1 cellular context compared by ENCODE assay signal in the genomic region with DNA sequence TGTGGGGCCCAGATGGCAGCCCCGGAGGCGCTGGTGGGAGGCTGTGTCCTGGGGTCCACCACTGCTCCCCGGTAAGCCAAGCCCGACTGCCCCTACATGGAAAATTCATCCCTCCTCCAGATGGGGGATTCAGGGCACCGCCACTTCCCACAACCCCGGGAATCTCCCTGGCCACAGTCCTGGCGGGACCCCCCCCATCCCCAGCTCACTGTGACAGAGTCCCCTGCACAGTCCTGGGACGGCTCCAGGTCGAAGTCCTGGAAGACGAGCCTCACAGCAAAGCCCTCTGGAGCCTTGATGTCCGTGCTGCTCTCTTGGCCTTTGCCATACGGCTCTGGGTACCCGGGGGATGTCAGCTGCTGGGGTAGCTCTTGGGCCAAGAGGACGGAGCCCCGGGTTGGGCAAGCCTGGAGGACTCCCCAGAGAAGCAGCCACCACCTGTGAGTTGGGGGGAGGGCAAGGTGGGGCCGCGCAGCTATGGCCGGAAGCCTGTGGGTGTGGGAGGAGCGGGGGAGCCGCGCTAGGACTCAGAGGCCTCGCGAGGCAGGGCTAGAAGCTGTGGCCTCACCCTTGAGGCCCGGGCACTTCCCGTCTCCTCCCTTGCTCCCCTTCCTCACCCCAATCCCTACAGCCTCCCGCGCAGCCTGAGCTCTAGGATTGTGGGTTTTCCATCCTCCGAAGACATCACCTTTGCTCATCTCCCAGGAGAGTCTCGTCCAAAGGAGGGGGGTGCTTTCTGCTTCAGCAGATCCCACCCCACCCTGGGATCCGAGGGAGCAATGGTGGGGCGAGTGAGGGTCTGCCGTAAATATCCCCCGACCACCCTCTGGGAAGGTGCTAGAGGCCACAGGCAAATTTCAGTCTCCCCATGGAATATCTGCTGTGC.
A peak's percentile ranks its signal among the peaks of the same experiment; 100 is the strongest.
TF ChIP-seq lines count a peak whose summit lies in the region.

No MANE protein-coding gene starts in this region.

TF ChIP-seq in HepG2, 621 proteins besides CTCF, POLR2A, EP300 and RAD21 (continued from another document and continues in another):
- TF ChIP-seq ZFP36L2 (CRISPR knock-in tag; IDR thresholded peaks at IDR 0.05) = no peak
- peak in 1 of 2 experiments; percentile 13; a peak in 1 of 4 replicates for TF ChIP-seq KLF16 (CRISPR knock-in tag; IDR thresholded peaks at IDR 0.05)
- no peak; the same call in 1 of the 2 replicates for TF ChIP-seq ZNF431 (CRISPR knock-in tag; IDR thresholded peaks at IDR 0.05; ENCODE audit: borderline replicate concordance, low read depth)
- TF ChIP-seq CEBPZ (IDR thresholded peaks at IDR 0.05; ENCODE audit: low read length) = no peak
- no peak for TF ChIP-seq JDP2 (CRISPR knock-in tag; IDR thresholded peaks at IDR 0.05; ENCODE audit: borderline replicate concordance)
- TF ChIP-seq ERF (CRISPR knock-in tag; IDR thresholded peaks at IDR 0.05) = peak; percentile 53; the same call in 1 of the 2 replicates
- no peak for TF ChIP-seq CCAR2 (optimal IDR thresholded peaks at IDR 0.05; ENCODE audit: low read depth, low read length)
- no peak for TF ChIP-seq ZNF569 (CRISPR knock-in tag; IDR thresholded peaks at IDR 0.05; ENCODE audit: borderline replicate concordance)
- TF ChIP-seq STAT6 (CRISPR knock-in tag; IDR thresholded peaks at IDR 0.05; ENCODE audit: borderline replicate concordance) = 0 out of 2 replicates have a peak, but pooled peaks have one; percentile 26
- TF ChIP-seq ZBTB40 (IDR thresholded peaks at IDR 0.05) = no peak
- TF ChIP-seq ZBTB40 (CRISPR knock-in tag; IDR thresholded peaks at IDR 0.05) = no peak
- TF ChIP-seq HOXA9 (CRISPR knock-in tag; IDR thresholded peaks at IDR 0.05; ENCODE audit: borderline replicate concordance) = no peak
- TF ChIP-seq SRSF4 (IDR thresholded peaks at IDR 0.05; ENCODE audit: low read depth, low read length, poor library complexity, severe bottlenecking) = no peak
- TF ChIP-seq SRSF1 (optimal IDR thresholded peaks at IDR 0.05; ENCODE audit: low read depth, low read length) = peak; percentile 69
- no peak for TF ChIP-seq PAWR (CRISPR knock-in tag; IDR thresholded peaks at IDR 0.05; ENCODE audit: borderline replicate concordance)
- TF ChIP-seq ZNF331 (CRISPR knock-in tag; IDR thresholded peaks at IDR 0.05) = peak; percentile 70
- TF ChIP-seq SETDB1 (CRISPR knock-in tag; IDR thresholded peaks at IDR 0.05; ENCODE audit: borderline replicate concordance) = no peak
- no peak for TF ChIP-seq NPAS2 (CRISPR knock-in tag; IDR thresholded peaks at IDR 0.05; ENCODE audit: borderline replicate concordance)
- TF ChIP-seq ZNF563 (CRISPR knock-in tag; IDR thresholded peaks at IDR 0.05) = peak; percentile 75; the same call in 1 of the 2 replicates
- peak; percentile 89 for TF ChIP-seq RBFOX2 (IDR thresholded peaks at IDR 0.05; ENCODE audit: low read depth, low read length)
- 0 out of 2 replicates have a peak, but pooled peaks have one; percentile 40 for TF ChIP-seq ZNF260 (CRISPR knock-in tag; IDR thresholded peaks at IDR 0.05; ENCODE audit: borderline replicate concordance, low read depth)
- no peak for TF ChIP-seq ZNF562 (CRISPR knock-in tag; IDR thresholded peaks at IDR 0.05; ENCODE audit: borderline replicate concordance)
- no peak for TF ChIP-seq ZNF703 (CRISPR knock-in tag; IDR thresholded peaks at IDR 0.05; ENCODE audit: borderline replicate concordance)
- TF ChIP-seq ZNF12 (CRISPR knock-in tag; IDR thresholded peaks at IDR 0.05) = no peak
- TF ChIP-seq KLF12 (CRISPR knock-in tag; IDR thresholded peaks at IDR 0.05; ENCODE audit: borderline replicate concordance) = peak; percentile 75; the same call in 1 of the 2 replicates
- TF ChIP-seq TCF7 (IDR thresholded peaks at IDR 0.05; ENCODE audit: low read depth) = no peak
- peak; percentile 74 for TF ChIP-seq ZNF607 (CRISPR knock-in tag; IDR thresholded peaks at IDR 0.05; ENCODE audit: borderline replicate concordance)
- TF ChIP-seq, protein P1, sequence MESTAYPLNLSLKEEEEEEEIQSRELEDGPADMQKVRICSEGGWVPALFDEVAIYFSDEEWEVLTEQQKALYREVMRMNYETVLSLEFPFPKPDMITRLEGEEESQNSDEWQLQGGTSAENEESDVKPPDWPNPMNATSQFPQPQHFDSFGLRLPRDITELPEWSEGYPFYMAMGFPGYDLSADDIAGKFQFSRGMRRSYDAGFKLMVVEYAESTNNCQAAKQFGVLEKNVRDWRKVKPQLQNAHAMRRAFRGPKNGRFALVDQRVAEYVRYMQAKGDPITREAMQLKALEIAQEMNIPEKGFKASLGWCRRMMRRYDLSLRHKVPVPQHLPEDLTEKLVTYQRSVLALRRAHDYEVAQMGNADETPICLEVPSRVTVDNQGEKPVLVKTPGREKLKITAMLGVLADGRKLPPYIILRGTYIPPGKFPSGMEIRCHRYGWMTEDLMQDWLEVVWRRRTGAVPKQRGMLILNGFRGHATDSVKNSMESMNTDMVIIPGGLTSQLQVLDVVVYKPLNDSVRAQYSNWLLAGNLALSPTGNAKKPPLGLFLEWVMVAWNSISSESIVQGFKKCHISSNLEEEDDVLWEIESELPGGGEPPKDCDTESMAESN (CRISPR knock-in tag; conservative IDR thresholded peaks at IDR 0.05) = no peak
- TF ChIP-seq LRRFIP1 (CRISPR knock-in tag; conservative IDR thresholded peaks at IDR 0.05) = no peak
- no peak for TF ChIP-seq ZNF234 (CRISPR knock-in tag; conservative IDR thresholded peaks at IDR 0.05)
- no peak for TF ChIP-seq ZBTB2 (CRISPR knock-in tag; IDR thresholded peaks at IDR 0.05; ENCODE audit: low read depth)
- no peak for TF ChIP-seq NFE2L2 (IDR thresholded peaks at IDR 0.05; ENCODE audit: low read length)
- TF ChIP-seq SNRNP70 (IDR thresholded peaks at IDR 0.05; ENCODE audit: low read depth, low read length) = no peak
- TF ChIP-seq MXD4 (CRISPR knock-in tag; IDR thresholded peaks at IDR 0.05) = no peak
